ENCODE assay signal across 1 cellular context in genomic region chr1:206658264-206658980, GRCh38.
A peak's percentile ranks its signal among the peaks of the same experiment; 100 is the strongest.
TF ChIP-seq lines count a peak whose summit lies in the region.

No MANE protein-coding gene starts in this region.

TF ChIP-seq in GM12878, 131 proteins besides CTCF, POLR2A, EP300 and RAD21 (continued from another document and continues in another):
- TF ChIP-seq PRDM15 (CRISPR knock-in tag; IDR thresholded peaks at IDR 0.05) (no peak), TBL1XR1 (IDR thresholded peaks at IDR 0.05; ENCODE audit: low read depth, low read length) (no peak), CEBPB (IDR thresholded peaks at IDR 0.05; ENCODE audit: borderline replicate concordance in 1 of 2, low read depth in 2 of 2, low read length in 2 of 2) (no peak), RUNX3 (IDR thresholded peaks at IDR 0.05; ENCODE audit: low read length) (0 out of 2 replicates have a peak, but pooled peaks have one; percentile 18), TCF7 (IDR thresholded peaks at IDR 0.05; ENCODE audit: borderline replicate concordance) (no peak), ESRRA (IDR thresholded peaks at IDR 0.05; ENCODE audit: low read length) (no peak), PBX3 (IDR thresholded peaks at IDR 0.05; ENCODE audit: insufficient replicate concordance, low read depth, low read length) (no peak), SMC3 (IDR thresholded peaks at IDR 0.05; ENCODE audit: borderline replicate concordance, low read length) (peak; percentile 56; the same call in 1 of the 2 replicates), IKZF1 (conservative IDR thresholded peaks at IDR 0.05) (peak; percentile 43; the same call in 1 of the 2 replicates), FOXK2 (IDR thresholded peaks at IDR 0.05) (no peak), HDAC2 (IDR thresholded peaks at IDR 0.05) (no peak), MLLT1 (IDR thresholded peaks at IDR 0.05) (no peak), NR2C1 (IDR thresholded peaks at IDR 0.05) (no peak), NFXL1 (IDR thresholded peaks at IDR 0.05; ENCODE audit: borderline replicate concordance) (no peak), MYC (IDR thresholded peaks at IDR 0.05; ENCODE audit: insufficient read depth, insufficient read length, insufficient replicate concordance, low read length, severe bottlenecking) (no peak), IKZF2 (IDR thresholded peaks at IDR 0.05) (0 out of 4 replicates have a peak, but pooled peaks of 1 of the 2 experiments have one; percentile 26), ATF2 (IDR thresholded peaks at IDR 0.05; ENCODE audit: low read length) (no peak), NKRF (conservative IDR thresholded peaks at IDR 0.05) (no peak), E4F1 (IDR thresholded peaks at IDR 0.05; ENCODE audit: borderline replicate concordance, partially characterized antibody) (no peak), ZNF217 (IDR thresholded peaks at IDR 0.05) (no peak), BHLHE40 (IDR thresholded peaks at IDR 0.05; ENCODE audit: borderline replicate concordance in 1 of 2, low read depth in 2 of 2, low read length in 1 of 2) (no peak), ZNF274 (IDR thresholded peaks at IDR 0.05; ENCODE audit: insufficient read depth, insufficient read length) (no peak), SREBF1 (IDR thresholded peaks at IDR 0.05; ENCODE audit: low read length) (no peak), JUNB (IDR thresholded peaks at IDR 0.05) (no peak)
- TF ChIP-seq, protein P1, sequence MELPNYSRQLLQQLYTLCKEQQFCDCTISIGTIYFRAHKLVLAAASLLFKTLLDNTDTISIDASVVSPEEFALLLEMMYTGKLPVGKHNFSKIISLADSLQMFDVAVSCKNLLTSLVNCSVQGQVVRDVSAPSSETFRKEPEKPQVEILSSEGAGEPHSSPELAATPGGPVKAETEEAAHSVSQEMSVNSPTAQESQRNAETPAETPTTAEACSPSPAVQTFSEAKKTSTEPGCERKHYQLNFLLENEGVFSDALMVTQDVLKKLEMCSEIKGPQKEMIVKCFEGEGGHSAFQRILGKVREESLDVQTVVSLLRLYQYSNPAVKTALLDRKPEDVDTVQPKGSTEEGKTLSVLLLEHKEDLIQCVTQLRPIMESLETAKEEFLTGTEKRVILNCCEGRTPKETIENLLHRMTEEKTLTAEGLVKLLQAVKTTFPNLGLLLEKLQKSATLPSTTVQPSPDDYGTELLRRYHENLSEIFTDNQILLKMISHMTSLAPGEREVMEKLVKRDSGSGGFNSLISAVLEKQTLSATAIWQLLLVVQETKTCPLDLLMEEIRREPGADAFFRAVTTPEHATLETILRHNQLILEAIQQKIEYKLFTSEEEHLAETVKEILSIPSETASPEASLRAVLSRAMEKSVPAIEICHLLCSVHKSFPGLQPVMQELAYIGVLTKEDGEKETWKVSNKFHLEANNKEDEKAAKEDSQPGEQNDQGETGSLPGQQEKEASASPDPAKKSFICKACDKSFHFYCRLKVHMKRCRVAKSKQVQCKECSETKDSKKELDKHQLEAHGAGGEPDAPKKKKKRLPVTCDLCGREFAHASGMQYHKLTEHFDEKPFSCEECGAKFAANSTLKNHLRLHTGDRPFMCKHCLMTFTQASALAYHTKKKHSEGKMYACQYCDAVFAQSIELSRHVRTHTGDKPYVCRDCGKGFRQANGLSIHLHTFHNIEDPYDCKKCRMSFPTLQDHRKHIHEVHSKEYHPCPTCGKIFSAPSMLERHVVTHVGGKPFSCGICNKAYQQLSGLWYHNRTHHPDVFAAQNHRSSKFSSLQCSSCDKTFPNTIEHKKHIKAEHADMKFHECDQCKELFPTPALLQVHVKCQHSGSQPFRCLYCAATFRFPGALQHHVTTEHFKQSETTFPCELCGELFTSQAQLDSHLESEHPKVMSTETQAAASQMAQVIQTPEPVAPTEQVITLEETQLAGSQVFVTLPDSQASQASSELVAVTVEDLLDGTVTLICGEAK (IDR thresholded peaks at IDR 0.05; ENCODE audit: borderline replicate concordance): no peak
- TF ChIP-seq, protein P2, sequence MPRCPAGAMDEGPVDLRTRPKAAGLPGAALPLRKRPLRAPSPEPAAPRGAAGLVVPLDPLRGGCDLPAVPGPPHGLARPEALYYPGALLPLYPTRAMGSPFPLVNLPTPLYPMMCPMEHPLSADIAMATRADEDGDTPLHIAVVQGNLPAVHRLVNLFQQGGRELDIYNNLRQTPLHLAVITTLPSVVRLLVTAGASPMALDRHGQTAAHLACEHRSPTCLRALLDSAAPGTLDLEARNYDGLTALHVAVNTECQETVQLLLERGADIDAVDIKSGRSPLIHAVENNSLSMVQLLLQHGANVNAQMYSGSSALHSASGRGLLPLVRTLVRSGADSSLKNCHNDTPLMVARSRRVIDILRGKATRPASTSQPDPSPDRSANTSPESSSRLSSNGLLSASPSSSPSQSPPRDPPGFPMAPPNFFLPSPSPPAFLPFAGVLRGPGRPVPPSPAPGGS (IDR thresholded peaks at IDR 0.05; ENCODE audit: borderline replicate concordance, insufficient read depth, low read depth, low read length, poor library complexity, severe bottlenecking): no peak
- TF ChIP-seq, protein P3, sequence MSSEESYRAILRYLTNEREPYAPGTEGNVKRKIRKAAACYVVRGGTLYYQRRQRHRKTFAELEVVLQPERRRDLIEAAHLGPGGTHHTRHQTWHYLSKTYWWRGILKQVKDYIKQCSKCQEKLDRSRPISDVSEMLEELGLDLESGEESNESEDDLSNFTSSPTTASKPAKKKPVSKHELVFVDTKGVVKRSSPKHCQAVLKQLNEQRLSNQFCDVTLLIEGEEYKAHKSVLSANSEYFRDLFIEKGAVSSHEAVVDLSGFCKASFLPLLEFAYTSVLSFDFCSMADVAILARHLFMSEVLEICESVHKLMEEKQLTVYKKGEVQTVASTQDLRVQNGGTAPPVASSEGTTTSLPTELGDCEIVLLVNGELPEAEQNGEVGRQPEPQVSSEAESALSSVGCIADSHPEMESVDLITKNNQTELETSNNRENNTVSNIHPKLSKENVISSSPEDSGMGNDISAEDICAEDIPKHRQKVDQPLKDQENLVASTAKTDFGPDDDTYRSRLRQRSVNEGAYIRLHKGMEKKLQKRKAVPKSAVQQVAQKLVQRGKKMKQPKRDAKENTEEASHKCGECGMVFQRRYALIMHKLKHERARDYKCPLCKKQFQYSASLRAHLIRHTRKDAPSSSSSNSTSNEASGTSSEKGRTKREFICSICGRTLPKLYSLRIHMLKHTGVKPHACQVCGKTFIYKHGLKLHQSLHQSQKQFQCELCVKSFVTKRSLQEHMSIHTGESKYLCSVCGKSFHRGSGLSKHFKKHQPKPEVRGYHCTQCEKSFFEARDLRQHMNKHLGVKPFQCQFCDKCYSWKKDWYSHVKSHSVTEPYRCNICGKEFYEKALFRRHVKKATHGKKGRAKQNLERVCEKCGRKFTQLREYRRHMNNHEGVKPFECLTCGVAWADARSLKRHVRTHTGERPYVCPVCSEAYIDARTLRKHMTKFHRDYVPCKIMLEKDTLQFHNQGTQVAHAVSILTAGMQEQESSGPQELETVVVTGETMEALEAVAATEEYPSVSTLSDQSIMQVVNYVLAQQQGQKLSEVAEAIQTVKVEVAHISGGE (CRISPR knock-in tag; IDR thresholded peaks at IDR 0.05): no peak
- TF ChIP-seq, protein P4, sequence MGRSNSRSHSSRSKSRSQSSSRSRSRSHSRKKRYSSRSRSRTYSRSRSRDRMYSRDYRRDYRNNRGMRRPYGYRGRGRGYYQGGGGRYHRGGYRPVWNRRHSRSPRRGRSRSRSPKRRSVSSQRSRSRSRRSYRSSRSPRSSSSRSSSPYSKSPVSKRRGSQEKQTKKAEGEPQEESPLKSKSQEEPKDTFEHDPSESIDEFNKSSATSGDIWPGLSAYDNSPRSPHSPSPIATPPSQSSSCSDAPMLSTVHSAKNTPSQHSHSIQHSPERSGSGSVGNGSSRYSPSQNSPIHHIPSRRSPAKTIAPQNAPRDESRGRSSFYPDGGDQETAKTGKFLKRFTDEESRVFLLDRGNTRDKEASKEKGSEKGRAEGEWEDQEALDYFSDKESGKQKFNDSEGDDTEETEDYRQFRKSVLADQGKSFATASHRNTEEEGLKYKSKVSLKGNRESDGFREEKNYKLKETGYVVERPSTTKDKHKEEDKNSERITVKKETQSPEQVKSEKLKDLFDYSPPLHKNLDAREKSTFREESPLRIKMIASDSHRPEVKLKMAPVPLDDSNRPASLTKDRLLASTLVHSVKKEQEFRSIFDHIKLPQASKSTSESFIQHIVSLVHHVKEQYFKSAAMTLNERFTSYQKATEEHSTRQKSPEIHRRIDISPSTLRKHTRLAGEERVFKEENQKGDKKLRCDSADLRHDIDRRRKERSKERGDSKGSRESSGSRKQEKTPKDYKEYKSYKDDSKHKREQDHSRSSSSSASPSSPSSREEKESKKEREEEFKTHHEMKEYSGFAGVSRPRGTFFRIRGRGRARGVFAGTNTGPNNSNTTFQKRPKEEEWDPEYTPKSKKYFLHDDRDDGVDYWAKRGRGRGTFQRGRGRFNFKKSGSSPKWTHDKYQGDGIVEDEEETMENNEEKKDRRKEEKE (IDR thresholded peaks at IDR 0.05): no peak
